ENCODE assay signal across 12 cellular contexts in the genomic region with DNA sequence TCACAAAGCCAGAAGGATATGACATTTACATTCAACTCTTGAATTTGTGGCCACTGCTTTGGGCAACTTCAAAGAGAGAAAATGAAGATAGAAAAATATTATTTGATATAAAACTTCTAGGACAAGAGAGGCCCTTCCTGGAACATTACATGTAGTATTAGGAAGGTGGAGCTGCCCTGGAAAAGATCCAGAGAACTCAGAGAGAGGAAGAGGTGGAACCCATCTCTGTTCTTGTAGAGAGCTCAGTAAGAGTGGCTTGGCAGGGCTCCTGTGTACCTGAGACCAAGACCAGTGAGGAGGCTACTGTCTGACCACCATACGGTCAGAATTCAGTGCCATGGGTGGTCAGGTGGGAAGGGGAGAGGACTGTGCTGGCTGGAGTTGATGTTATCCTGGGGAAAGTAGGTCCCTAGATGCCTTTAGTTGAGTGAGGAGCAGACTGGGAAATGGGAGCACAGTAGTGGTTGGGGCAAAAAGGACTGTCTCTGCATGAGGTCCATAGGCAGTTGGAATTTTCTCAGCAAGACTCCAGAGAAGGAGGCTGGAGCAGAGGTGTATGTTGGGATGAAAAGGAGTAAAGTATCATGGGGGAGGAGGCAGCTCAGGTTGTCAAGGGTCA. TPM values are rescaled to one million over a fixed set of nuclear protein-coding genes. Genes with fewer than 3 reads are reported as not detected.
DNase-seq lines count a peak whose midpoint lies in the region; ATAC-seq, FAIRE-seq and TF ChIP-seq lines count a peak whose summit lies in the region.
"Had no signal": no experiment of that assay in that cellular context is flagged by ENCODE, and none has a peak within 500 bp of the region (broad histone marks: within the 10 kb centered on the region; RNA-seq: fewer than 3 reads in every experiment).

No MANE protein-coding gene starts in this region.

- H3K4ac ChIP-seq in mesenchymal stem cell (ENCODE audit: low read depth in 1 of 2, low read length in 2 of 2) (peak overlapping the region in 1 of 2 experiments; percentile 79), H9 (ENCODE audit: low read depth, low read length) (no peak overlapping the region)

- H3K27ac Mint-ChIP-seq in activated naive CD8-positive, alpha-beta T cell, result peak overlapping the region; percentile 31
- H3K27ac Mint-ChIP-seq in H9, result no peak overlapping the region; a peak in 2 of 7 replicates

- H3K4me3 ChIP-seq in heart left ventricle, result no peak overlapping the region
- no peak overlapping the region for H3K4me3 ChIP-seq in mesenchymal stem cell (ENCODE audit: insufficient read depth in 1 of 2, low read depth in 1 of 2, low read length in 2 of 2)
- no peak overlapping the region for H3K4me3 ChIP-seq in transverse colon
- H3K4me3 ChIP-seq: GM12878 had no signal

- peaks cover 21% of the 10 kb centered on the region for H3K4me1 Mint-ChIP-seq in activated naive CD8-positive, alpha-beta T cell (ENCODE audit: low read depth)
- peaks cover 6 to 17% of the 10 kb centered on the region in 2 experiments for H3K4me1 Mint-ChIP-seq in H9

- intact Hi-C loops in heart left ventricle (cut with DNase I) (loop anchor here in 1 of 10 donors (5.0 kb wide), 1 partner anchor 59 kb away; no protein-coding TSS in a partner anchor), Right ventricle myocardium superior (cut with DNase I) (no loop called here), transverse colon (cut with DNase I; ENCODE audit: low total_unique reads) (no loop called here)

- H3K9ac ChIP-seq in mesenchymal stem cell (ENCODE audit: low read length) (no peak overlapping the region), H9 (ENCODE audit: extremely low read depth, insufficient read length, low read length) (no peak overlapping the region)

- TF ChIP-seq POLR2A in heart left ventricle (IDR thresholded peaks at IDR 0.05), result no peak
- no peak for TF ChIP-seq POLR2A in transverse colon (IDR thresholded peaks at IDR 0.05)

- H2AK5ac ChIP-seq in mesenchymal stem cell (ENCODE audit: low read length, severe bottlenecking), result peak overlapping the region; percentile 98
- no peak overlapping the region for H2AK5ac ChIP-seq in H9 (ENCODE audit: insufficient read length, low read length)

- peak overlapping the region in 1 of 2 experiments; percentile 97 for H3K14ac ChIP-seq in mesenchymal stem cell (ENCODE audit: low read length in 2 of 2)
- no peak overlapping the region for H3K14ac ChIP-seq in H9 (ENCODE audit: insufficient read depth, low read length)

- H3K18ac ChIP-seq in mesenchymal stem cell (ENCODE audit: low read depth in 1 of 2, low read length in 2 of 2) (peak overlapping the region; percentile 69 to 95), H9 (ENCODE audit: insufficient read length, low read depth, low read length) (no peak overlapping the region)

- no peaks in the 10 kb centered on the region for H3K27me3 Mint-ChIP-seq in activated naive CD8-positive, alpha-beta T cell
- peaks cover 38% of the 10 kb centered on the region for H3K27me3 Mint-ChIP-seq in H9 (ENCODE audit: low read depth)

- no peak overlapping the region for H3T11ph ChIP-seq in H9 (ENCODE audit: low read length)

- no peaks in the 10 kb centered on the region for H3K23me2 ChIP-seq in H9 (ENCODE audit: insufficient read length, low read depth, low read length, poor library complexity, severe bottlenecking)

- H3K4me3 Mint-ChIP-seq in activated naive CD8-positive, alpha-beta T cell, result no peak overlapping the region
- H3K4me3 Mint-ChIP-seq in H9, result no peak overlapping the region

- TF ChIP-seq CTCF in heart left ventricle (IDR thresholded peaks at IDR 0.05), result no peak
- TF ChIP-seq CTCF in transverse colon (IDR thresholded peaks at IDR 0.05), result no peak
- no peak for TF ChIP-seq CTCF in H9 (conservative IDR thresholded peaks at IDR 0.05)

- H3K23ac ChIP-seq in mesenchymal stem cell (ENCODE audit: low read length in 2 of 2), result peak overlapping the region; percentile 64 to 90
- no peak overlapping the region for H3K23ac ChIP-seq in H9 (ENCODE audit: insufficient read length, low read depth, low read length)

- H2BK120ac ChIP-seq in mesenchymal stem cell (ENCODE audit: low read depth, low read length), result peak overlapping the region; percentile 85
- H2BK120ac ChIP-seq in H9 (ENCODE audit: low read depth, low read length, poor library complexity, severe bottlenecking), result no peak overlapping the region

- peak overlapping the region; percentile 92 to 94 for H2BK12ac ChIP-seq in mesenchymal stem cell (ENCODE audit: low read length in 2 of 2)
- no peak overlapping the region for H2BK12ac ChIP-seq in H9 (ENCODE audit: insufficient read length, low read depth, low read length)

- H3K9me3 ChIP-seq in heart left ventricle (peaks cover 0 to 5% (median 1%) of the 10 kb centered on the region in 12 donors), mesenchymal stem cell (ENCODE audit: control insufficient read depth, low read length) (peaks cover 5% of the 10 kb centered on the region), transverse colon (no peaks in the 10 kb centered on the region), H9 (ENCODE audit: control insufficient read depth, low read depth, low read length) (no peaks in the 10 kb centered on the region)

- WGBS in heart left ventricle, 4 donors, result 64 to 74% (median 67%) methylated on average over 1 of the region's 1 CpG
- 95% methylated on average over 1 of the region's 1 CpG for WGBS in mesenchymal stem cell
- WGBS in transverse colon (ENCODE audit: low coverage in 1 of 2), 2 donors, result 80 to 88% methylated on average over 1 of the region's 1 CpG
- WGBS in H9 (ENCODE audit: extremely low coverage, insufficient read length, low lambda C conversion rate), result no CpG with 5 or more reads among the region's 1 CpG

- peak overlapping the region; percentile 80 for H2BK15ac ChIP-seq in mesenchymal stem cell (ENCODE audit: low read depth, poor library complexity, severe bottlenecking)
- H2BK15ac ChIP-seq in H9 (ENCODE audit: low read depth, low read length), result no peak overlapping the region

- H3K9me3 Mint-ChIP-seq in activated naive CD8-positive, alpha-beta T cell (ENCODE audit: low read depth), result no peaks in the 10 kb centered on the region
- H3K9me3 Mint-ChIP-seq in H9, result peaks cover 2 to 6% of the 10 kb centered on the region in 2 experiments; a peak in 4 of 5 replicates

- H4K5ac ChIP-seq in H9 (ENCODE audit: insufficient read length, low read depth, low read length), result no peak overlapping the region

- in situ Hi-C loops in transverse colon (cut with MboI; ENCODE audit: low pct_ligation_motif_present in 1 of 4, low pct_unique_long_range_greater_than_20kb in 1 of 4, low sequenced_read_pairs in 3 of 4), result no loop called here

- H3K79me1 ChIP-seq in mesenchymal stem cell (replicated peaks; ENCODE audit: low read length, poor library complexity, severe bottlenecking) (peaks cover 26% of the 10 kb centered on the region), H9 (ENCODE audit: insufficient read depth, low read depth, low read length, poor library complexity, severe bottlenecking) (no peaks in the 10 kb centered on the region)

- H4K8ac ChIP-seq in mesenchymal stem cell (ENCODE audit: low read length) (peak overlapping the region; percentile 64), H9 (replicated peaks; ENCODE audit: insufficient read length, low read depth, low read length) (no peak overlapping the region)

- H3K36me3 Mint-ChIP-seq in activated naive CD8-positive, alpha-beta T cell, result peaks cover 2% of the 10 kb centered on the region
- H3K36me3 Mint-ChIP-seq in H9 (ENCODE audit: insufficient read depth in 1 of 3, low read depth in 3 of 3), result peaks cover 0 to 6% (median 0%) of the 10 kb centered on the region in 3 experiments; a peak in 2 of 7 replicates

- TF ChIP-seq EP300 in transverse colon (IDR thresholded peaks at IDR 0.05; ENCODE audit: low read depth), result no peak

- H3K4me1 ChIP-seq in heart left ventricle (peaks cover 5 to 78% (median 51%) of the 10 kb centered on the region in 12 donors), mesenchymal stem cell (ENCODE audit: control insufficient read depth, insufficient read depth, low read depth, low read length) (peaks cover 32% of the 10 kb centered on the region), transverse colon (peaks cover 15 to 43% (median 23%) of the 10 kb centered on the region in 4 donors), H9 (ENCODE audit: insufficient read depth, low read length) (no peaks in the 10 kb centered on the region)

- peak overlapping the region; percentile 55 to 84 (median 70) for H3K27ac ChIP-seq in heart left ventricle
- peak overlapping the region; percentile 89 for H3K27ac ChIP-seq in mesenchymal stem cell (ENCODE audit: low read length, poor library complexity, severe bottlenecking)
- H3K27ac ChIP-seq in transverse colon, result peak overlapping the region; percentile 47 to 76 (median 60)
- H3K27ac ChIP-seq in H9 (ENCODE audit: insufficient read length, low read depth, low read length), result no peak overlapping the region
- H3K27ac ChIP-seq: C4-2B had no signal

- DNase-seq in heart left ventricle, result peak in 1 of 5 donors; percentile 35
- DNase-seq in Right ventricle myocardium superior, result no peak
- DNase-seq in mesenchymal stem cell, result no peak
- no peak for DNase-seq in transverse colon
- DNase-seq in H9, result no peak
- no peak for DNase-seq in C1 segment of cervical spinal cord (lab: John Stamatoyannopoulos, UW)
- DNase-seq in RCC 7860 (ENCODE audit: low spot score), result no peak
- DNase-seq: activated CD8-positive, alpha-beta memory T cell treated with anti-CD3 and anti-CD28 coated beads, Interleukin-2, amount 50 U/mL, for 48 hours; stimulated activated CD4-positive, alpha-beta T cell treated with anti-CD3 and anti-CD28 coated beads, Interleukin-12 subunit alpha, Interleukin-12 subunit beta, amount 100 ng/mL, for 4 hours had no signal

- ATAC-seq in heart left ventricle (peak in 1 of 4 donors; percentile 29), Right ventricle myocardium superior (ENCODE audit: poor library complexity) (no peak)

- peak overlapping the region; percentile 87 for H4K91ac ChIP-seq in mesenchymal stem cell (ENCODE audit: low read length)
- no peak overlapping the region for H4K91ac ChIP-seq in H9 (ENCODE audit: insufficient read length, low read depth, low read length)

- no peaks in the 10 kb centered on the region for H4K20me1 ChIP-seq in H9 (ENCODE audit: control insufficient read depth, insufficient read depth, insufficient read length)

- H3K36me3 ChIP-seq in heart left ventricle (peaks cover 0 to 43% (median 9%) of the 10 kb centered on the region in 9 donors), mesenchymal stem cell (ENCODE audit: control insufficient read depth in 1 of 2, insufficient read depth in 2 of 2, low read depth in 1 of 2, low read length in 2 of 2) (peaks cover 24 to 76% of the 10 kb centered on the region in 2 experiments), transverse colon (no peaks in the 10 kb centered on the region)

- no peak for FAIRE-seq in RCC 7860 (lab: Jason Lieb, UNC)

- H3K4me2 ChIP-seq in mesenchymal stem cell (ENCODE audit: low read length, poor library complexity, severe bottlenecking) (no peak overlapping the region), H9 (ENCODE audit: insufficient read depth, insufficient read length, low read length) (no peak overlapping the region)

- H2AFZ ChIP-seq in mesenchymal stem cell (ENCODE audit: low read depth, low read length) (no peak overlapping the region), H9 (ENCODE audit: low read length) (no peak overlapping the region)

- H2BK20ac ChIP-seq in H9 (ENCODE audit: low read depth, low read length, poor library complexity, severe bottlenecking), result no peak overlapping the region

- no peak overlapping the region for H3K56ac ChIP-seq in H9 (ENCODE audit: insufficient read length, low read depth, low read length)

- no peaks in the 10 kb centered on the region for H3K27me3 ChIP-seq in heart left ventricle
- H3K27me3 ChIP-seq in mesenchymal stem cell (ENCODE audit: control insufficient read depth in 1 of 2, insufficient read depth in 1 of 2, low read length in 2 of 2), result no peaks in the 10 kb centered on the region
- no peaks in the 10 kb centered on the region for H3K27me3 ChIP-seq in transverse colon
- no peaks in the 10 kb centered on the region; the same call in 1 of the 2 replicates for H3K27me3 ChIP-seq in H9 (ENCODE audit: insufficient read depth, low read length)

- H2BK5ac ChIP-seq in mesenchymal stem cell (ENCODE audit: low read depth, low read length, poor library complexity, severe bottlenecking) (peak overlapping the region; percentile 83), H9 (ENCODE audit: insufficient read length, low read length) (no peak overlapping the region)

- no peaks in the 10 kb centered on the region for H3K79me2 ChIP-seq in H9 (ENCODE audit: insufficient read depth, low read length)

RNA-seq across cellular contexts. Expression of a gene that starts 7.6 kb away (rescaled TPM):
- total RNA-seq in heart left ventricle, result 100 to 1,000 TPM in 2 of 9 donors, 10 to 100 TPM in 7; 31.8 to 206 (median 42.9) TPM
- polyA plus RNA-seq in heart left ventricle, result 10 to 100 TPM; 50.0 to 64.2 TPM
- 49.9 TPM for total RNA-seq in Right ventricle myocardium superior
- polyA plus RNA-seq in mesenchymal stem cell (2013, experiment 1 of 2), result 1,930 TPM
- 1,910 TPM for polyA plus RNA-seq in mesenchymal stem cell (2013, experiment 2 of 2)
- 10 to 100 TPM; 22.4 to 79.6 (median 29.8) TPM for total RNA-seq in transverse colon
- total RNA-seq in H9 (2021), result 3.2 and 4.7 TPM in 2 replicates
